8 cellular contexts compared by ENCODE assay signal in the genomic region with DNA sequence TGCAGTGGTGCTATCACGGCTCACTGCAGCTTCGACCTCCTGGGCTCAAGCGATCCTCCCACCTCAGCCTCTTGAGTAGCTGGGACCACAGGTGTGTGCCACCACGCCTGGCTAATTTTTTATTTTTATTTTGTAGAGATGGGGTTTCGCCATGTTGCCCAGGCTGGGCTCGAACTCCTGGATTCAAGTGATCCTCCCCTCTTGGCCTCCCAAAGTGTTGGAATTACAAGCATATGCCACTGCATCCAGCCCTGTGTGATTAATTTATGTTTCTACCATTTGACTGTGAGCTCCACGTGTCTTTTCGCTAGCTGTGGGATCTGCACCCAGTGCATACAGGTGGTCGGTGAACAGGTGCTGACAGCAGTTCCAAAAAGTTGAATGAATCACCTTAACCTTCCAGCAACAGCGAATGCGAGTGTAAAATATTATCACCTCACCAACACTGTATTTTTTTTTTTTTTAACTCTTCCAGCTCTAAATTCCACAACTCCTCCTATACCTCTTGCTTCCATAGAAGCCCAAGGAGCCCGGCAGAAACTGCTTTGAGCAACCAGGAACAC. TPM values are rescaled to one million over a fixed set of nuclear protein-coding genes. Genes with fewer than 3 reads are reported as not detected.
A peak's percentile ranks its signal among the peaks of the same experiment; 100 is the strongest.
DNase-seq lines count a peak whose midpoint lies in the region; ATAC-seq, FAIRE-seq and TF ChIP-seq lines count a peak whose summit lies in the region.

No MANE protein-coding gene starts in this region.

- no peak for FAIRE-seq in pancreas (lab: Jason Lieb, UNC)

- intact Hi-C loops in pancreas (cut with DNase I) = no loop called here

- no peaks in the 10 kb centered on the region for H3K27me3 Mint-ChIP-seq in activated CD4-positive, alpha-beta T cell treated with anti-CD3 and anti-CD28 coated beads, Interleukin-2, amount 10 ng/mL, durations not matched to agents 7 days and 5 days

- H3K36me3 Mint-ChIP-seq in activated CD4-positive, alpha-beta T cell treated with anti-CD3 and anti-CD28 coated beads, Interleukin-2, amount 10 ng/mL, durations not matched to agents 7 days and 5 days (ENCODE audit: low read depth) = no peaks in the 10 kb centered on the region

- H3K27ac ChIP-seq in pancreas = no peak overlapping the region

- H3K27ac Mint-ChIP-seq in activated CD4-positive, alpha-beta T cell treated with anti-CD3 and anti-CD28 coated beads, Interleukin-2, amount 10 ng/mL, durations not matched to agents 7 days and 5 days = peak overlapping the region; percentile 80

- peak overlapping the region; percentile 62 for H3K9ac ChIP-seq in adipocyte (ENCODE audit: low read length)

- POLR2A ChIA-PET in activated CD4-positive, alpha-beta T cell treated with anti-CD3 and anti-CD28 coated beads, Interleukin-2, amount 10 ng/mL, durations not matched to agents 7 days and 5 days (lab: Charles Lee) = no interaction called here

- 48 to 51% methylated on average over 12 of the region's 12 CpGs for WGBS in pancreas, 2 donors

- no peaks in the 10 kb centered on the region for H3K9me3 ChIP-seq in adipocyte (ENCODE audit: control insufficient read depth, low read length)
- H3K9me3 ChIP-seq in pancreas = no peaks in the 10 kb centered on the region

- H3K4me3 ChIP-seq in adipocyte (ENCODE audit: low read length) (peak overlapping the region; percentile 73), pancreas (peak overlapping the region in 1 of 4 donors; percentile 32)

- CTCF ChIA-PET in activated CD4-positive, alpha-beta T cell treated with anti-CD3 and anti-CD28 coated beads, Interleukin-2, amount 10 ng/mL, durations not matched to agents 7 days and 5 days (lab: Charles Lee) = no interaction called here

- H3K27me3 ChIP-seq in adipocyte (replicated peaks; ENCODE audit: control insufficient read depth, insufficient read depth, low read length) (no peaks in the 10 kb centered on the region), pancreas (no peaks in the 10 kb centered on the region)

- peaks cover 2% of the 10 kb centered on the region for H3K9me3 Mint-ChIP-seq in activated CD4-positive, alpha-beta T cell treated with anti-CD3 and anti-CD28 coated beads, Interleukin-2, amount 10 ng/mL, durations not matched to agents 7 days and 5 days

- H3K36me3 ChIP-seq in adipocyte (ENCODE audit: control insufficient read depth, insufficient read depth, low read length, severe bottlenecking) = peaks cover 6% of the 10 kb centered on the region
- no peaks in the 10 kb centered on the region for H3K36me3 ChIP-seq in pancreas

- ATAC-seq in HG03064 (IDR thresholded peaks at IDR 0.05; ENCODE audit: low read depth, unreplicated experiment) (peak; percentile 11), pancreas (peak; percentile 0 to 3 (median 2))

- peak; percentile 14 for DNase-seq in activated CD4-positive, alpha-beta T cell treated with anti-CD3 and anti-CD28 coated beads, Interleukin-2, amount 10 ng/mL, durations not matched to agents 7 days and 5 days
- DNase-seq in activated CD4-positive, alpha-beta T cell treated with anti-CD3 and anti-CD28 coated beads, Interleukin-2, amount 50 U/mL, for 4 hours = no peak
- DNase-seq in adipocyte (ENCODE audit: low read depth) (no peak), pancreas (peak in 1 of 6 donors; percentile 10), NCI-H748 (lab: John Stamatoyannopoulos, UW; ENCODE audit: unreplicated experiment) (no peak), GM20000 (ENCODE audit: low spot score) (no peak), HT-29 (ENCODE audit: low spot score) (no peak)

- TF ChIP-seq CTCF in pancreas (IDR thresholded peaks at IDR 0.05) (no peak), GM20000 (IDR thresholded peaks at IDR 0.05; ENCODE audit: extremely low read depth, missing control alignments) (no peak)

- peaks cover 12% of the 10 kb centered on the region for H3K4me1 Mint-ChIP-seq in activated CD4-positive, alpha-beta T cell treated with anti-CD3 and anti-CD28 coated beads, Interleukin-2, amount 10 ng/mL, durations not matched to agents 7 days and 5 days

- peaks cover 6% of the 10 kb centered on the region for H3K4me1 ChIP-seq in adipocyte (ENCODE audit: control insufficient read depth, insufficient read depth, low read length)
- peaks cover 0 to 3% (median 0%) of the 10 kb centered on the region in 3 donors for H3K4me1 ChIP-seq in pancreas

- H3K4me3 Mint-ChIP-seq in activated CD4-positive, alpha-beta T cell treated with anti-CD3 and anti-CD28 coated beads, Interleukin-2, amount 10 ng/mL, durations not matched to agents 7 days and 5 days = peak overlapping the region; percentile 79

RNA-seq across cellular contexts. Expression of a gene that starts 0.5 kb away (rescaled TPM):
- total RNA-seq in activated CD4-positive, alpha-beta T cell treated with anti-CD3 and anti-CD28 coated beads, Interleukin-2, amount 10 ng/mL, durations not matched to agents 7 days and 5 days = 1 to 10 TPM; 6.8 to 8.4 TPM
- 1 to 10 TPM; 2.7 to 4.6 (median 3.4) TPM for total RNA-seq in pancreas
- 1 to 10 TPM; 8.9 to 9.3 TPM for polyA plus RNA-seq in pancreas
- total RNA-seq in HT-29 (2014; rRNA removed; shearing (Covaris generic)) = 1.5 and 2.8 TPM in 2 replicates
